Comparison of ENCODE assay signal across 33 cellular contexts in genomic region chr19:49626243-49626642, GRCh38.
"Had no signal": no experiment of that assay in that cellular context is flagged by ENCODE, and none has a peak within 500 bp of the region (broad histone marks: within the 10 kb centered on the region; RNA-seq: fewer than 3 reads in every experiment).

No MANE protein-coding gene starts in this region.

- H3K4me3 Mint-ChIP-seq: activated B cell treated with CpG ODN at 0.5 μM for 24 hours; activated CD8-positive, alpha-beta T cell treated with anti-CD3 and anti-CD28 coated beads for 36 hours; activated naive CD4-positive, alpha-beta T cell treated with anti-CD3 and anti-CD28 coated beads, Interleukin-2, amount 10 ng/mL, durations not matched to agents 7 days and 5 days; activated naive CD8-positive, alpha-beta T cell treated with anti-CD3 and anti-CD28 coated beads, Interleukin-2, amount 50 U/mL, for 24 hours; activated T-cell treated with anti-CD3 and anti-CD28 coated beads, Interleukin-2, amount 50 U/mL, for 24 hours; activated T-cell treated with anti-CD3 and anti-CD28 coated beads, Interleukin-2, amount 50 U/mL, for 72 hours; effector memory CD8-positive, alpha-beta T cell; T-helper 17 cell; T-helper 2 cell treated with Interferon-gamma antibody and Interleukin-4, amounts not matched to agents 5 μg/mL and 100 μg/mL, for 36 hours had no signal

- H3K4me3 ChIP-seq: adrenal gland, body of pancreas, esophagus muscularis mucosa, gastrocnemius medialis had no signal

- H3K4me1 ChIP-seq: foreskin keratinocyte had no signal

- H3K4me1 Mint-ChIP-seq: activated B cell treated with CpG ODN at 0.5 μM for 24 hours; activated naive CD4-positive, alpha-beta T cell treated with anti-CD3 and anti-CD28 coated beads, Interleukin-2, amount 10 ng/mL, durations not matched to agents 7 days and 5 days; activated naive CD8-positive, alpha-beta T cell treated with anti-CD3 and anti-CD28 coated beads, Interleukin-2, amount 50 U/mL, for 24 hours had no signal

- H3K9me3 ChIP-seq: adrenal gland, body of pancreas, esophagus muscularis mucosa, gastrocnemius medialis had no signal

- DNase-seq: activated B cell treated with CpG ODN at 0.5 μM for 24 hours; activated CD4-positive, alpha-beta T cell treated with anti-CD3 and anti-CD28 coated beads for 48 hours; activated CD4-positive, alpha-beta T cell treated with anti-CD3 and anti-CD28 coated beads, Interleukin-2, amount 50 U/mL, for 1 hour; activated CD4-positive, alpha-beta T cell treated with anti-CD3 and anti-CD28 coated beads, Interleukin-2, amount 50 U/mL, for 48 hours; activated CD8-positive, alpha-beta memory T cell treated with anti-CD3 and anti-CD28 coated beads for 24 hours; activated CD8-positive, alpha-beta T cell treated with anti-CD3 and anti-CD28 coated beads for 36 hours; activated gamma-delta T cell; activated naive CD4-positive, alpha-beta T cell; activated naive CD4-positive, alpha-beta T cell treated with anti-CD3 and anti-CD28 coated beads, Interleukin-2, amount 10 ng/mL, durations not matched to agents 7 days and 5 days; activated naive CD8-positive, alpha-beta T cell treated with anti-CD3 and anti-CD28 coated beads, Interleukin-2, amount 50 U/mL, for 24 hours; activated T-cell treated with anti-CD3 and anti-CD28 coated beads, Interleukin-2, amount 50 U/mL, for 24 hours; activated T-cell treated with anti-CD3 and anti-CD28 coated beads, Interleukin-2, amount 50 U/mL, for 72 hours; adrenal gland; amygdala; aorta; body of pancreas; caudate nucleus; cortex of kidney; dermis blood vessel endothelial cell; effector CD4-positive, alpha-beta T cell; effector memory CD8-positive, alpha-beta T cell; erythroblast; foreskin keratinocyte; gastrocnemius medialis; glutamatergic neuron; T-helper 1 cell; T-helper 17 cell; T1000; WERI-Rb-1 had no signal

- H3K27ac Mint-ChIP-seq: activated B cell treated with CpG ODN at 0.5 μM for 24 hours; activated CD8-positive, alpha-beta T cell treated with anti-CD3 and anti-CD28 coated beads for 36 hours; activated naive CD4-positive, alpha-beta T cell treated with anti-CD3 and anti-CD28 coated beads, Interleukin-2, amount 10 ng/mL, durations not matched to agents 7 days and 5 days; activated naive CD4-positive, alpha-beta T cell treated with anti-CD3 and anti-CD28 coated beads, Interleukin-2, amount 50 U/mL, for 72 hours; activated naive CD8-positive, alpha-beta T cell treated with anti-CD3 and anti-CD28 coated beads, Interleukin-2, amount 50 U/mL, for 24 hours; activated T-cell treated with anti-CD3 and anti-CD28 coated beads, Interleukin-2, amount 50 U/mL, for 24 hours; activated T-cell treated with anti-CD3 and anti-CD28 coated beads, Interleukin-2, amount 50 U/mL, for 72 hours; T-helper 17 cell; T-helper 2 cell treated with Interferon-gamma antibody and Interleukin-4, amounts not matched to agents 5 μg/mL and 100 μg/mL, for 36 hours had no signal

- H3K27me3 ChIP-seq: adrenal gland, body of pancreas, esophagus muscularis mucosa, foreskin keratinocyte, gastrocnemius medialis had no signal

- H3K9me3 Mint-ChIP-seq: activated B cell treated with CpG ODN at 0.5 μM for 24 hours; activated CD8-positive, alpha-beta T cell treated with anti-CD3 and anti-CD28 coated beads for 36 hours; activated naive CD4-positive, alpha-beta T cell treated with anti-CD3 and anti-CD28 coated beads, Interleukin-2, amount 10 ng/mL, durations not matched to agents 7 days and 5 days; activated naive CD4-positive, alpha-beta T cell treated with anti-CD3 and anti-CD28 coated beads, Interleukin-2, amount 50 U/mL, for 72 hours; activated naive CD8-positive, alpha-beta T cell treated with anti-CD3 and anti-CD28 coated beads, Interleukin-2, amount 50 U/mL, for 24 hours; activated T-cell treated with anti-CD3 and anti-CD28 coated beads, Interleukin-2, amount 50 U/mL, for 24 hours; activated T-cell treated with anti-CD3 and anti-CD28 coated beads, Interleukin-2, amount 50 U/mL, for 72 hours; effector memory CD8-positive, alpha-beta T cell; T-helper 2 cell treated with Interferon-gamma antibody and Interleukin-4, amounts not matched to agents 5 μg/mL and 100 μg/mL, for 36 hours had no signal

- H3K36me3 Mint-ChIP-seq: activated naive CD4-positive, alpha-beta T cell treated with anti-CD3 and anti-CD28 coated beads, Interleukin-2, amount 50 U/mL, for 72 hours had no signal

- H3K27ac ChIP-seq: adrenal gland, body of pancreas, esophagus muscularis mucosa, foreskin keratinocyte, gastrocnemius medialis, WERI-Rb-1 had no signal

- ATAC-seq: activated CD4-positive, CD25-positive, alpha-beta regulatory T cell treated with anti-CD3 and anti-CD28 coated beads, Interleukin-2, amount 50 U/mL, for 24 hours; activated CD8-positive, alpha-beta T cell treated with anti-CD3 and anti-CD28 coated beads for 36 hours; activated naive CD4-positive, alpha-beta T cell treated with anti-CD3 and anti-CD28 coated beads, Interleukin-2, amount 50 U/mL, for 72 hours; activated naive CD8-positive, alpha-beta T cell treated with anti-CD3 and anti-CD28 coated beads, Interleukin-2, amount 50 U/mL, for 24 hours; activated T-cell treated with anti-CD3 and anti-CD28 coated beads, Interleukin-2, amount 50 U/mL, for 72 hours; body of pancreas; effector memory CD8-positive, alpha-beta T cell; foreskin keratinocyte; gastrocnemius medialis; T-helper 17 cell had no signal
